ENCODE assay signal across 8 cellular contexts in the genomic region with DNA sequence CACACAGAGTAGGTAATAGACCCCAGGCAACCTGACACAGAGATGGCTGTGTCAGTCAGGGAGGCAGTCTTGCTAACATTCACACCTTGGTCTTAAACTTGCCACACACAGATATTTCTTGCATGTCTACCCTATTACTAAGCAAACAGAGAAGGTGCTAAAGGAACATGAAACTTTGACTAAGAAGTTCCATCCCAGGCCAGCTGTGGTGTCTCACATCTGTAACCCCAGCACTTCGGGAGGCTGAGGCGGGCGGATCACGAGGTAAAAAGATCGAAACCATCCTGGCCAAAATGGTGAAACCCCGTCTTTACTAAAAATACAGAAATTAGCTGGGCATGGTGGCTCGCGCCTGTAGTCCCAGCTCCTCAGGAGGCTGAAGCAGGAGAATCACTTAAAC.
DNase-seq lines count a peak whose midpoint lies in the region; ATAC-seq lines count a peak whose summit lies in the region.

No MANE protein-coding gene starts in this region.

- H3K27me3 Mint-ChIP-seq in activated naive CD4-positive, alpha-beta T cell treated with anti-CD3 and anti-CD28 coated beads for 36 hours (ENCODE audit: low read depth) = peaks cover 3% of the 10 kb centered on the region
- H3K27me3 Mint-ChIP-seq in stimulated activated memory B cell treated with anti-CD40 and anti-IgM and Interleukin-4, amounts not matched to agents 10 μg/mL and 1 μg/mL and 100 μg/mL, for 72 hours = peaks cover 8% of the 10 kb centered on the region

- intact Hi-C loops in activated naive CD4-positive, alpha-beta T cell treated with anti-CD3 and anti-CD28 coated beads for 36 hours (cut with micrococcal nuclease) = loop anchor here (1.0 kb wide), 3 partner anchors 146 to 275 kb away; no protein-coding TSS in a partner anchor

- ATAC-seq in HG03439 (IDR thresholded peaks at IDR 0.05; ENCODE audit: unreplicated experiment) = peak; percentile 92
- peak; percentile 94 for ATAC-seq in stimulated activated memory B cell treated with anti-CD40 and anti-IgM and Interleukin-4, amounts not matched to agents 10 μg/mL and 1 μg/mL and 100 μg/mL, for 72 hours

- peaks cover 2% of the 10 kb centered on the region for H3K9me3 Mint-ChIP-seq in activated naive CD4-positive, alpha-beta T cell treated with anti-CD3 and anti-CD28 coated beads for 36 hours
- peaks cover 2% of the 10 kb centered on the region for H3K9me3 Mint-ChIP-seq in stimulated activated memory B cell treated with anti-CD40 and anti-IgM and Interleukin-4, amounts not matched to agents 10 μg/mL and 1 μg/mL and 100 μg/mL, for 72 hours

- H3K27ac Mint-ChIP-seq in activated naive CD4-positive, alpha-beta T cell treated with anti-CD3 and anti-CD28 coated beads for 36 hours = peak overlapping the region; percentile 84
- peak overlapping the region; percentile 93 for H3K27ac Mint-ChIP-seq in stimulated activated memory B cell treated with anti-CD40 and anti-IgM and Interleukin-4, amounts not matched to agents 10 μg/mL and 1 μg/mL and 100 μg/mL, for 72 hours

- CTCF ChIA-PET in activated naive CD4-positive, alpha-beta T cell treated with anti-CD3 and anti-CD28 coated beads for 36 hours (lab: Charles Lee) = no interaction called here

- H3K36me3 Mint-ChIP-seq in activated naive CD4-positive, alpha-beta T cell treated with anti-CD3 and anti-CD28 coated beads for 36 hours (ENCODE audit: low read depth) = no peaks in the 10 kb centered on the region
- no peaks in the 10 kb centered on the region for H3K36me3 Mint-ChIP-seq in stimulated activated memory B cell treated with anti-CD40 and anti-IgM and Interleukin-4, amounts not matched to agents 10 μg/mL and 1 μg/mL and 100 μg/mL, for 72 hours

- peaks cover 20% of the 10 kb centered on the region for H3K4me1 Mint-ChIP-seq in activated naive CD4-positive, alpha-beta T cell treated with anti-CD3 and anti-CD28 coated beads for 36 hours (ENCODE audit: low read depth)
- H3K4me1 Mint-ChIP-seq in stimulated activated memory B cell treated with anti-CD40 and anti-IgM and Interleukin-4, amounts not matched to agents 10 μg/mL and 1 μg/mL and 100 μg/mL, for 72 hours = peaks cover 24% of the 10 kb centered on the region

- peak; percentile 82 for DNase-seq in activated effector memory CD4-positive, alpha-beta T cell treated with anti-CD3 and anti-CD28 coated beads, Interleukin-2, amount 50 U/mL, for 16 hours
- DNase-seq in activated effector memory CD4-positive, alpha-beta T cell treated with Interleukin-2 at 50 U/mL for 16 hours = no peak
- peak; percentile 78 for DNase-seq in activated naive CD4-positive, alpha-beta T cell treated with anti-CD3 and anti-CD28 coated beads for 36 hours
- no peak for DNase-seq in T-helper 9 cell
- no peak for DNase-seq in NCI-H128 (lab: John Stamatoyannopoulos, UW; ENCODE audit: unreplicated experiment)
- no peak for DNase-seq in OCI-M2 (lab: John Stamatoyannopoulos, UW; ENCODE audit: unreplicated experiment)

- H3K4me3 Mint-ChIP-seq in activated naive CD4-positive, alpha-beta T cell treated with anti-CD3 and anti-CD28 coated beads for 36 hours = no peak overlapping the region
- H3K4me3 Mint-ChIP-seq in stimulated activated memory B cell treated with anti-CD40 and anti-IgM and Interleukin-4, amounts not matched to agents 10 μg/mL and 1 μg/mL and 100 μg/mL, for 72 hours = peak overlapping the region; percentile 60

Comparison
In these comparisons a context has a peak if more than half of its experiments do, and no peak if none do; other contexts are left out.
1. DNase-seq: peak in activated effector memory CD4-positive, alpha-beta T cell treated with anti-CD3 and anti-CD28 coated beads, Interleukin-2, amount 50 U/mL, for 16 hours (single experiment) and activated naive CD4-positive, alpha-beta T cell treated with anti-CD3 and anti-CD28 coated beads for 36 hours (single experiment); none in activated effector memory CD4-positive, alpha-beta T cell treated with Interleukin-2 at 50 U/mL for 16 hours (single experiment), T-helper 9 cell (single experiment), NCI-H128 (single experiment) and OCI-M2 (single experiment).